Comparison of ENCODE assay signal across 25 cellular contexts in genomic region chr12:116739381-116739887, GRCh38. TPM values are rescaled to one million over a fixed set of nuclear protein-coding genes. Genes with fewer than 3 reads are reported as not detected.
DNase-seq lines count a peak whose midpoint lies in the region; ATAC-seq and TF ChIP-seq lines count a peak whose summit lies in the region.
"Had no signal": no experiment of that assay in that cellular context is flagged by ENCODE, and none has a peak within 500 bp of the region (broad histone marks: within the 10 kb centered on the region; RNA-seq: fewer than 3 reads in every experiment).

No MANE protein-coding gene starts in this region.

- no peaks in the 10 kb centered on the region for H4K20me1 ChIP-seq in OCI-LY1 (ENCODE audit: insufficient read depth, low read length)
- peaks cover 2% of the 10 kb centered on the region for H4K20me1 ChIP-seq in osteoblast (ENCODE audit: insufficient read depth, low read length)

- H3K9ac ChIP-seq in OCI-LY1 (ENCODE audit: low read length) = peak overlapping the region; percentile 69

- H3K9me3 Mint-ChIP-seq in activated T-cell treated with anti-CD3 and anti-CD28 coated beads, Interleukin-2, amount 50 U/mL, for 4 hours = no peaks in the 10 kb centered on the region
- H3K9me3 Mint-ChIP-seq in activated T-cell treated with anti-CD3 and anti-CD28 coated beads, Interleukin-2, amount 50 U/mL, for 72 hours = no peaks in the 10 kb centered on the region
- H3K9me3 Mint-ChIP-seq: activated CD4-positive, alpha-beta T cell treated with anti-CD3 and anti-CD28 coated beads, Interleukin-2, amount 10 ng/mL, durations not matched to agents 24 days and 14 days; stimulated activated naive CD8-positive, alpha-beta T cell treated with anti-CD3 and anti-CD28 coated beads, Interleukin-15, Interleukin-2, amounts not matched to agents 100 ng/mL and 50 ng/mL, for 24 hours; T-helper 1 cell treated with Interleukin-12 subunit alpha and Interleukin-12 subunit beta and Interleukin-4 antibody, amounts not matched to agents 30 μg/mL and 1 μg/mL, for 36 hours had no signal

- no peak overlapping the region for H3K27ac Mint-ChIP-seq in activated T-cell treated with anti-CD3 and anti-CD28 coated beads, Interleukin-2, amount 50 U/mL, for 72 hours
- H3K27ac Mint-ChIP-seq: activated CD4-positive, alpha-beta T cell treated with anti-CD3 and anti-CD28 coated beads, Interleukin-2, amount 10 ng/mL, durations not matched to agents 24 days and 14 days; stimulated activated naive CD8-positive, alpha-beta T cell treated with anti-CD3 and anti-CD28 coated beads, Interleukin-15, Interleukin-2, amounts not matched to agents 100 ng/mL and 50 ng/mL, for 24 hours; T-helper 1 cell treated with Interleukin-12 subunit alpha and Interleukin-12 subunit beta and Interleukin-4 antibody, amounts not matched to agents 30 μg/mL and 1 μg/mL, for 36 hours had no signal

- TF ChIP-seq CTCF in OCI-LY1 (IDR thresholded peaks at IDR 0.05; ENCODE audit: low read length) = no peak
- TF ChIP-seq CTCF in dorsolateral prefrontal cortex (IDR thresholded peaks at IDR 0.05 in 54 of 56, conservative IDR thresholded peaks at IDR 0.05 in 2 of 56; ENCODE audit: low read depth in 1 of 56, partially characterized antibody in 56 of 56) = no peak
- no peak for TF ChIP-seq CTCF in osteoblast (IDR thresholded peaks at IDR 0.05; ENCODE audit: extremely low read depth, low read depth, low read length)

- intact Hi-C loops in dorsolateral prefrontal cortex (cut with DNase I) = loop anchor here (2.0 to 10.0 kb wide), 4 partner anchors 31 to 462 kb away; partner anchors contain the start of genes FBXO21 (in 1 of the 2) and MED13L (in 1 of the 2)

- peak overlapping the region; percentile 98 for H3K4me3 ChIP-seq in OCI-LY1 (ENCODE audit: low read depth, low read length, poor library complexity, severe bottlenecking)
- H3K4me3 ChIP-seq in dorsolateral prefrontal cortex = peak overlapping the region in 31 of 59 donors; percentile 60 to 99 (median 88)
- H3K4me3 ChIP-seq in osteoblast (ENCODE audit: insufficient read depth, low read length) = no peak overlapping the region
- H3K4me3 ChIP-seq: lung, ovary had no signal

- H3K9me2 ChIP-seq in OCI-LY1 (ENCODE audit: low read depth, low read length) = no peaks in the 10 kb centered on the region

- H3K27me3 ChIP-seq in OCI-LY1 (ENCODE audit: insufficient read depth, low read length) (no peaks in the 10 kb centered on the region), dorsolateral prefrontal cortex (no peaks in the 10 kb centered on the region), osteoblast (ENCODE audit: insufficient read depth, low read length) (no peaks in the 10 kb centered on the region)
- H3K27me3 ChIP-seq: BLaER1 treated with 17β-estradiol and CSF1 and Interleukin-3, amounts not matched to agents 10 nM and 100 nM; brain microvascular endothelial cell; ovary; Peyer's patch; tibial artery had no signal

- no peak for DNase-seq in activated T-cell treated with anti-CD3 and anti-CD28 coated beads, Interleukin-2, amount 50 U/mL, for 4 hours
- no peak for DNase-seq in activated T-cell treated with anti-CD3 and anti-CD28 coated beads, Interleukin-2, amount 50 U/mL, for 72 hours
- no peak for DNase-seq in dorsolateral prefrontal cortex
- peak; percentile 90 for DNase-seq in osteoblast (ENCODE audit: insufficient read length, low spot score, missing footprints)
- no peak for DNase-seq in NCI-H2081 (lab: John Stamatoyannopoulos, UW)
- DNase-seq: activated CD4-positive, alpha-beta T cell treated with anti-CD3 and anti-CD28 coated beads, Interleukin-2, amount 10 ng/mL, durations not matched to agents 24 days and 14 days; activated effector memory CD4-positive, alpha-beta T cell treated with Interleukin-2 at 50 U/mL for 16 hours; brain microvascular endothelial cell; Calu3; GOT3; kidney glomerular epithelial cell; MV-4-11; NCI-H774; ovary; Peyer's patch; stimulated activated CD4-positive, alpha-beta T cell treated with anti-CD3 and anti-CD28 coated beads, Interleukin-4, amount 100 ng/mL, for 4 hours; tibial artery had no signal

- H3K27me3 Mint-ChIP-seq in activated T-cell treated with anti-CD3 and anti-CD28 coated beads, Interleukin-2, amount 50 U/mL, for 4 hours (ENCODE audit: low read depth) = no peaks in the 10 kb centered on the region
- H3K27me3 Mint-ChIP-seq in activated T-cell treated with anti-CD3 and anti-CD28 coated beads, Interleukin-2, amount 50 U/mL, for 72 hours (ENCODE audit: low read depth) = no peaks in the 10 kb centered on the region
- H3K27me3 Mint-ChIP-seq: activated CD4-positive, alpha-beta T cell treated with anti-CD3 and anti-CD28 coated beads, Interleukin-2, amount 10 ng/mL, durations not matched to agents 24 days and 14 days; stimulated activated naive CD8-positive, alpha-beta T cell treated with anti-CD3 and anti-CD28 coated beads, Interleukin-15, Interleukin-2, amounts not matched to agents 100 ng/mL and 50 ng/mL, for 24 hours had no signal

- H3K4me3 Mint-ChIP-seq in activated T-cell treated with anti-CD3 and anti-CD28 coated beads, Interleukin-2, amount 50 U/mL, for 4 hours = peak overlapping the region; percentile 96
- H3K4me3 Mint-ChIP-seq in activated T-cell treated with anti-CD3 and anti-CD28 coated beads, Interleukin-2, amount 50 U/mL, for 72 hours = no peak overlapping the region
- H3K4me3 Mint-ChIP-seq: T-helper 1 cell treated with Interleukin-12 subunit alpha and Interleukin-12 subunit beta and Interleukin-4 antibody, amounts not matched to agents 30 μg/mL and 1 μg/mL, for 36 hours had no signal

- H3K4me1 Mint-ChIP-seq in activated T-cell treated with anti-CD3 and anti-CD28 coated beads, Interleukin-2, amount 50 U/mL, for 4 hours (ENCODE audit: low read depth) = peaks cover 24% of the 10 kb centered on the region
- H3K4me1 Mint-ChIP-seq in activated T-cell treated with anti-CD3 and anti-CD28 coated beads, Interleukin-2, amount 50 U/mL, for 72 hours (ENCODE audit: low read depth) = peaks cover 28% of the 10 kb centered on the region

- no peak for ATAC-seq in activated T-cell treated with anti-CD3 and anti-CD28 coated beads, Interleukin-2, amount 50 U/mL, for 4 hours
- no peak for ATAC-seq in activated T-cell treated with anti-CD3 and anti-CD28 coated beads, Interleukin-2, amount 50 U/mL, for 72 hours (replicated peaks in 1 of 2)
- no peak for ATAC-seq in HG03432 (IDR thresholded peaks at IDR 0.05; ENCODE audit: unreplicated experiment)
- no peak for ATAC-seq in GM18505 (IDR thresholded peaks at IDR 0.05; ENCODE audit: unreplicated experiment)
- ATAC-seq: A549 had no signal

- H3K4me1 ChIP-seq in OCI-LY1 (ENCODE audit: insufficient read depth, low read length, severe bottlenecking) (peaks cover 62% of the 10 kb centered on the region), osteoblast (ENCODE audit: insufficient read depth, low read length) (peaks cover 16% of the 10 kb centered on the region)

- H3K9me3 ChIP-seq in OCI-LY1 (ENCODE audit: low read length) (no peaks in the 10 kb centered on the region), osteoblast (ENCODE audit: low read depth, low read length) (no peaks in the 10 kb centered on the region)
- H3K9me3 ChIP-seq: A549; BLaER1 treated with 17β-estradiol and CSF1 and Interleukin-3, amounts not matched to agents 10 nM and 100 nM; ovary; Peyer's patch; tibial artery had no signal

- 0 out of 2 replicates have a peak, but pooled peaks cover 2% of the 10 kb centered on the region for H3F3A ChIP-seq in OCI-LY1 (ENCODE audit: insufficient read depth, low read length)

- H3K36me3 ChIP-seq in OCI-LY1 (ENCODE audit: insufficient read depth, low read length) (peaks cover 31% of the 10 kb centered on the region), osteoblast (ENCODE audit: insufficient read depth, low read length) (no peaks in the 10 kb centered on the region)
- H3K36me3 ChIP-seq: ovary had no signal

- H3K4me2 ChIP-seq in OCI-LY1 (ENCODE audit: low read length) = peak overlapping the region; percentile 79
- H3K4me2 ChIP-seq in osteoblast (ENCODE audit: insufficient read depth, low read length) = no peak overlapping the region

- TF ChIP-seq POLR2A in GM18505 (IDR thresholded peaks at IDR 0.05; ENCODE audit: borderline replicate concordance, extremely low read depth, insufficient read depth, insufficient read length) = no peak

- no peak overlapping the region for H2AFZ ChIP-seq in OCI-LY1 (ENCODE audit: low read length)
- no peak overlapping the region for H2AFZ ChIP-seq in osteoblast (ENCODE audit: low read length)

- H3K27ac ChIP-seq in OCI-LY1 (ENCODE audit: low read depth, low read length, poor library complexity, severe bottlenecking) = peak overlapping the region; percentile 55
- H3K27ac ChIP-seq in dorsolateral prefrontal cortex = no peak overlapping the region
- H3K27ac ChIP-seq in osteoblast (ENCODE audit: low read depth, low read length) = no peak overlapping the region
- H3K27ac ChIP-seq: BLaER1 treated with 17β-estradiol and CSF1 and Interleukin-3, amounts not matched to agents 10 nM and 100 nM; brain microvascular endothelial cell; ovary; Peyer's patch; tibial artery had no signal

- H3K79me2 ChIP-seq in OCI-LY1 (ENCODE audit: insufficient read depth, low read length) (peaks cover 30% of the 10 kb centered on the region), osteoblast (ENCODE audit: insufficient read depth, low read length) (peaks cover 28% of the 10 kb centered on the region)

- H3K36me3 Mint-ChIP-seq in activated T-cell treated with anti-CD3 and anti-CD28 coated beads, Interleukin-2, amount 50 U/mL, for 4 hours (ENCODE audit: insufficient read depth) = peaks cover 12% of the 10 kb centered on the region
- peaks cover 7 to 8% of the 10 kb centered on the region in 2 donors for H3K36me3 Mint-ChIP-seq in activated T-cell treated with anti-CD3 and anti-CD28 coated beads, Interleukin-2, amount 50 U/mL, for 72 hours (ENCODE audit: insufficient read depth in 2 of 2)

RNA-seq across cellular contexts. Expression of gene RNFT2, which starts 1.3 kb away (rescaled TPM):
- 10 to 100 TPM in 1 of 3 donors, 1 to 10 TPM in 2; 7.4 to 10.5 (median 8.3) TPM for total RNA-seq in activated T-cell treated with anti-CD3 and anti-CD28 coated beads, Interleukin-2, amount 50 U/mL, for 4 hours
- 10 to 100 TPM; 10.4 to 11.5 TPM for total RNA-seq in activated T-cell treated with anti-CD3 and anti-CD28 coated beads, Interleukin-2, amount 50 U/mL, for 72 hours
- total RNA-seq in dorsolateral prefrontal cortex = 10 to 100 TPM; 30.4 to 86.7 (median 60.1) TPM
- total RNA-seq in osteoblast = 2.4 and 3.3 TPM in 2 replicates

RNA-seq across cellular contexts. Expression of gene SPRING1, which starts 1.6 kb away (rescaled TPM):
- total RNA-seq in activated T-cell treated with anti-CD3 and anti-CD28 coated beads, Interleukin-2, amount 50 U/mL, for 4 hours = 10 to 100 TPM; 44.0 to 45.0 (median 44.3) TPM
- 10 to 100 TPM; 24.1 to 27.4 TPM for total RNA-seq in activated T-cell treated with anti-CD3 and anti-CD28 coated beads, Interleukin-2, amount 50 U/mL, for 72 hours
- total RNA-seq in dorsolateral prefrontal cortex (10 to 100 TPM; 30.7 to 74.8 (median 44.1) TPM), osteoblast (27.1 and 29.0 TPM in 2 replicates)
